Comparison of ENCODE assay signal across 8 cellular contexts in genomic region chr17:47188799-47189731, GRCh38. TPM values are rescaled to one million over a fixed set of nuclear protein-coding genes. Genes with fewer than 3 reads are reported as not detected.
A peak's percentile ranks its signal among the peaks of the same experiment; 100 is the strongest.
DNase-seq lines count a peak whose midpoint lies in the region; ATAC-seq and TF ChIP-seq lines count a peak whose summit lies in the region.

TSS of gene CDC27 (minus strand) at chr17:47189295. CDS start at chr17:47189172, 123 bp downstream.

- peak within 1 kb of the TSS; percentile 88 to 99 (median 96) for H3K27ac ChIP-seq in heart right ventricle
- peak within 1 kb of the TSS; percentile 92 to 98 (median 96) for H3K27ac ChIP-seq in upper lobe of left lung

- peak in 3 of 4 donors; percentile 48 to 71 (median 55) for TF ChIP-seq POLR2A in upper lobe of left lung (IDR thresholded peaks at IDR 0.05)

- peak within 1 kb of the TSS; percentile 91 for H3K4me3 Mint-ChIP-seq in T-helper 1 cell treated with Interleukin-12 subunit alpha and Interleukin-12 subunit beta and Interleukin-4 antibody, amounts not matched to agents 30 μg/mL and 1 μg/mL, for 36 hours

- peak within 1 kb of the TSS; percentile 54 to 88 (median 71) for H3K4me3 ChIP-seq in heart right ventricle
- peak within 1 kb of the TSS; percentile 65 to 93 (median 80) for H3K4me3 ChIP-seq in upper lobe of left lung

- peak; percentile 91 for ATAC-seq in HG02884 (IDR thresholded peaks at IDR 0.05; ENCODE audit: unreplicated experiment)
- peak; percentile 97 to 98 (median 98) for ATAC-seq in heart right ventricle
- peak; percentile 98 to 99 for ATAC-seq in upper lobe of left lung (ENCODE audit: low FRiP score in 2 of 2)

- in situ Hi-C loops in GM13977 (cut with MboI; ENCODE audit: low pct_unique_long_range_greater_than_20kb, low sequenced_read_pairs, unreplicated experiment), result no loop called here

- 0% methylated on average over 66 of the region's 66 CpGs for whole genome bisulfite sequencing in heart right ventricle, 2 donors
- WGBS in upper lobe of left lung, 2 donors, result 0 to 1% methylated on average over 40 to 51 of the region's 66 CpGs

- no peaks in the 10 kb centered on the region for H3K27me3 Mint-ChIP-seq in T-helper 1 cell treated with Interleukin-12 subunit alpha and Interleukin-12 subunit beta and Interleukin-4 antibody, amounts not matched to agents 30 μg/mL and 1 μg/mL, for 36 hours (ENCODE audit: low read depth)

- H3K27me3 ChIP-seq in heart right ventricle, result no peaks in the 10 kb centered on the region
- H3K27me3 ChIP-seq in upper lobe of left lung, result no peaks in the 10 kb centered on the region

- H3K36me3 ChIP-seq in heart right ventricle, result no peaks in the 10 kb centered on the region
- H3K36me3 ChIP-seq in upper lobe of left lung, result no peaks in the 10 kb centered on the region

- TF ChIP-seq CTCF in GM13977 (IDR thresholded peaks at IDR 0.05; ENCODE audit: extremely low read depth, insufficient read depth, missing control alignments), result no peak
- TF ChIP-seq CTCF in heart right ventricle (IDR thresholded peaks at IDR 0.05), result no peak
- peak in 2 of 6 experiments; percentile 3 to 5 for TF ChIP-seq CTCF in upper lobe of left lung (IDR thresholded peaks at IDR 0.05)

- H3K36me3 Mint-ChIP-seq in T-helper 1 cell treated with Interleukin-12 subunit alpha and Interleukin-12 subunit beta and Interleukin-4 antibody, amounts not matched to agents 30 μg/mL and 1 μg/mL, for 36 hours (ENCODE audit: low read depth), result peaks cover 6% of the 10 kb centered on the region

- H3K9me3 ChIP-seq in heart right ventricle (no peaks in the 10 kb centered on the region), upper lobe of left lung (no peaks in the 10 kb centered on the region)

- H3K27ac Mint-ChIP-seq in T-helper 1 cell treated with Interleukin-12 subunit alpha and Interleukin-12 subunit beta and Interleukin-4 antibody, amounts not matched to agents 30 μg/mL and 1 μg/mL, for 36 hours, result peak within 1 kb of the TSS; percentile 89

- peak in 1 of 4 donors; percentile 33 for TF ChIP-seq EP300 in upper lobe of left lung (IDR thresholded peaks at IDR 0.05)

- H3K4me1 Mint-ChIP-seq in T-helper 1 cell treated with Interleukin-12 subunit alpha and Interleukin-12 subunit beta and Interleukin-4 antibody, amounts not matched to agents 30 μg/mL and 1 μg/mL, for 36 hours (ENCODE audit: low read depth), result peaks cover 32% of the 10 kb centered on the region

- intact Hi-C loops in heart right ventricle (cut with DNase I) (loop anchor here in 3 of 10 donors (2.0 to 10.0 kb wide), 3 partner anchors 33 to 86 kb away; no protein-coding TSS in a partner anchor), posterior cingulate gyrus (cut with DNase I) (no loop called here)

- H3K9me3 Mint-ChIP-seq in T-helper 1 cell treated with Interleukin-12 subunit alpha and Interleukin-12 subunit beta and Interleukin-4 antibody, amounts not matched to agents 30 μg/mL and 1 μg/mL, for 36 hours, result no peaks in the 10 kb centered on the region

- peak; percentile 96 for DNase-seq in GM13977 (ENCODE audit: low spot score)
- peak; percentile 100 for DNase-seq in NCI-H1694 (lab: John Stamatoyannopoulos, UW)
- peak; percentile 99 for DNase-seq in amniotic stem cell (lab: John Stamatoyannopoulos, UW)
- peak; percentile 98 to 100 for DNase-seq in heart right ventricle
- peak; percentile 90 to 99 (median 96) for DNase-seq in posterior cingulate gyrus
- DNase-seq in upper lobe of left lung, result peak; percentile 98 to 99

- H3K4me1 ChIP-seq in heart right ventricle (peaks cover 5 to 48% (median 46%) of the 10 kb centered on the region in 9 donors), upper lobe of left lung (peaks cover 26 to 46% (median 32%) of the 10 kb centered on the region in 4 donors)

RNA-seq across cellular contexts. Expression of gene CDC27, which starts in this region (rescaled TPM):
- total RNA-seq in heart right ventricle (100 to 1,000 TPM in 2 of 10 donors, 10 to 100 TPM in 8; 73.7 to 103 (median 84.9) TPM), upper lobe of left lung (10 to 100 TPM; 40.3 to 74.8 (median 55.1) TPM)
- 10 to 100 TPM; 14.0 to 21.3 TPM for polyA plus RNA-seq in heart right ventricle

Comparison
In these comparisons a context has a peak if more than half of its experiments do, and no peak if none do; other contexts are left out.
1. Peak in every context shown above with its lines: DNase-seq, ATAC-seq, H3K4me3 ChIP-seq and H3K27ac ChIP-seq.